Comparison of ENCODE assay signal across 18 cellular contexts in the genomic region with DNA sequence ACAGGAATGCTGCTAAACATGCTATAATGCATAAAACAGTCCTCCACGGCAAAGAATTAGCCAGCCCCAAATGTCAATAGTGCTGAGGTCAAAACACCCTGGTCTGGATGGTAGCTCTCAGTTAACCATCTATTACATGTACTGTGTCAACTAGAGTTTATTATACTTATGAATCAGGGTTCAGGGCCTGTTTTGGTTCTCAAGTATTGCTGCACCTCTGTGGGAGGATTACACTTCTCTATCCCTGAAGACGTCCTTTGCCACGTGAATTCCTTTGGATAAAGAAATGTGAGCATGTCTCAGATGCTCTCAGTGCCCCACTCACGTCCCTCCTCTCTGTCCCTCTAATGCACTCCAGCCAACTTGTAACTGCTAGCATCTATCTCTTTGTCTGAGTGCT. TPM values are rescaled to one million over a fixed set of nuclear protein-coding genes. Genes with fewer than 3 reads are reported as not detected.
"Had no signal": no experiment of that assay in that cellular context is flagged by ENCODE, and none has a peak within 500 bp of the region (broad histone marks: within the 10 kb centered on the region; RNA-seq: fewer than 3 reads in every experiment).

No MANE protein-coding gene starts in this region.

- H3K9me3 Mint-ChIP-seq: type B pancreatic cell had no signal

- H3K4me1 Mint-ChIP-seq: activated CD4-positive, alpha-beta T cell treated with anti-CD3 and anti-CD28 coated beads for 36 hours had no signal

- H3K27ac Mint-ChIP-seq: activated CD4-positive, alpha-beta T cell treated with anti-CD3 and anti-CD28 coated beads for 36 hours; activated naive CD8-positive, alpha-beta T cell treated with anti-CD3 and anti-CD28 coated beads for 36 hours; activated T-helper 1 cell treated with anti-CD3 and anti-CD28 coated beads, Interleukin-12 subunit alpha, Interleukin-12 subunit beta, Interleukin-2, Interleukin-4 antibody, amounts not matched to agents 30 ng/mL and 10 ng/mL and 1 ng/mL, durations not matched to agents 14 hours and 24 hours and 36 hours; effector memory CD8-positive, alpha-beta T cell; nephron progenitor cell; stimulated activated naive CD8-positive, alpha-beta T cell treated with anti-CD3 and anti-CD28 coated beads, Interleukin-15, Interleukin-2, amounts not matched to agents 100 ng/mL and 50 ng/mL, for 24 hours; T-cell; type B pancreatic cell; WTC11 had no signal

- H3K4me3 ChIP-seq: esophagus squamous epithelium, lung had no signal

- H3K36me3 Mint-ChIP-seq: activated naive CD8-positive, alpha-beta T cell treated with anti-CD3 and anti-CD28 coated beads for 36 hours; type B pancreatic cell had no signal

- H3K9me3 ChIP-seq: esophagus squamous epithelium had no signal

- H3K27me3 Mint-ChIP-seq: activated CD4-positive, alpha-beta T cell treated with anti-CD3 and anti-CD28 coated beads for 36 hours; activated naive CD8-positive, alpha-beta T cell treated with anti-CD3 and anti-CD28 coated beads for 36 hours had no signal

- H3K27me3 ChIP-seq: esophagus squamous epithelium had no signal

- H3K36me3 ChIP-seq: esophagus squamous epithelium had no signal

- H3K4me3 Mint-ChIP-seq: activated CD4-positive, alpha-beta T cell treated with anti-CD3 and anti-CD28 coated beads for 36 hours; activated naive CD8-positive, alpha-beta T cell treated with anti-CD3 and anti-CD28 coated beads for 36 hours; activated T-helper 1 cell treated with anti-CD3 and anti-CD28 coated beads, Interleukin-12 subunit alpha, Interleukin-12 subunit beta, Interleukin-2, Interleukin-4 antibody, amounts not matched to agents 30 ng/mL and 10 ng/mL and 1 ng/mL, durations not matched to agents 14 hours and 24 hours and 36 hours; effector memory CD8-positive, alpha-beta T cell; nephron progenitor cell; stimulated activated naive CD8-positive, alpha-beta T cell treated with anti-CD3 and anti-CD28 coated beads, Interleukin-15, Interleukin-2, amounts not matched to agents 100 ng/mL and 50 ng/mL, for 24 hours; T-cell; type B pancreatic cell; WTC11 had no signal

- ATAC-seq: activated CD4-positive, alpha-beta T cell treated with anti-CD3 and anti-CD28 coated beads for 36 hours; effector memory CD8-positive, alpha-beta T cell; SK-N-SH treated with all-trans-retinoic acid at 6 μM for 48 hours; T-cell; WTC11 had no signal

- DNase-seq: activated CD4-positive, alpha-beta T cell treated with anti-CD3 and anti-CD28 coated beads for 36 hours; activated CD4-positive, alpha-beta T cell treated with anti-CD3 and anti-CD28 coated beads, Interleukin-2, amount 50 U/mL, for 48 hours; activated naive CD8-positive, alpha-beta T cell treated with anti-CD3 and anti-CD28 coated beads for 36 hours; activated T-cell treated with anti-CD3 and anti-CD28 coated beads for 4 hours; dermis blood vessel endothelial cell; effector memory CD8-positive, alpha-beta T cell; esophagus squamous epithelium; hypothalamus; nephron progenitor cell; nucleus accumbens; stimulated activated CD4-positive, alpha-beta T cell treated with anti-CD3 and anti-CD28 coated beads, Interleukin-2, amount 100 ng/mL, for 24 hours; T-cell had no signal

RNA-seq across cellular contexts. Expression of a gene that starts 53.4 kb away (rescaled TPM):
- total RNA-seq: activated CD4-positive, alpha-beta T cell treated with anti-CD3 and anti-CD28 coated beads for 36 hours; activated T-helper 1 cell treated with anti-CD3 and anti-CD28 coated beads, Interleukin-12 subunit alpha, Interleukin-12 subunit beta, Interleukin-2, Interleukin-4 antibody, amounts not matched to agents 30 ng/mL and 10 ng/mL and 1 ng/mL, durations not matched to agents 14 hours and 24 hours and 36 hours; dermis blood vessel endothelial cell had no signal
